ENCODE assay signal across 17 cellular contexts in the genomic region with DNA sequence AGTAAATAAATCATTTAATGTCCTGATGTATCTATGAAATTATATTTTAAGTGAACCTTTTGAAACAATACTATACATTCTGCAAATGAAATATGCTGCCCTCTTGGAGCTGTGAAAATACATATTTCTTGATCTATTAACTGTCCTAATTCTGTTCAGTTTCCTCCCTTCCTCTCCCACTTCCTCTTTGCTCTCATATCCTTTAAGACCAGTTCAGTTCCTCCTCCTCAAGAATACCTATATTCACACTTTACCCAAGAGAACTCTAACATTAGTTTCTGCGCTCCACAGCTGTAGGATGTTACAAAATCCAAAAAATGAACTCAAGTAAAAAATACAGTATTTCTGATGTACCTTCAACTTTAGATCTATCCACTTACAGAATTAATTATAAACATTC. TPM values are rescaled to one million over a fixed set of nuclear protein-coding genes. Genes with fewer than 3 reads are reported as not detected.
DNase-seq lines count a peak whose midpoint lies in the region; ATAC-seq and FAIRE-seq lines count a peak whose summit lies in the region.
"Had no signal": no experiment of that assay in that cellular context is flagged by ENCODE, and none has a peak within 500 bp of the region (broad histone marks: within the 10 kb centered on the region; RNA-seq: fewer than 3 reads in every experiment).

No MANE protein-coding gene starts in this region.

- H3K27ac Mint-ChIP-seq in activated T-helper 17 cell treated with anti-CD3 and anti-CD28 coated beads, Interleukin-2, amount 50 U/mL, for 72 hours, result peak overlapping the region; percentile 46
- H3K27ac Mint-ChIP-seq: WTC11 had no signal

- ATAC-seq in activated T-helper 17 cell treated with anti-CD3 and anti-CD28 coated beads, Interleukin-2, amount 50 U/mL, for 72 hours (replicated peaks), result no peak
- ATAC-seq: gastrocnemius medialis, mucosa of descending colon, WTC11 had no signal

- peaks cover 12% of the 10 kb centered on the region for H3K36me3 Mint-ChIP-seq in activated T-helper 17 cell treated with anti-CD3 and anti-CD28 coated beads, Interleukin-2, amount 50 U/mL, for 72 hours (ENCODE audit: low read depth)

- DNase-seq in AML-193 (lab: John Stamatoyannopoulos, UW) (peak; percentile 59 to 64), GF-D8 (lab: John Stamatoyannopoulos, UW) (peak; percentile 56), MV-4-11 (lab: John Stamatoyannopoulos, UW) (peak; percentile 73), superior temporal gyrus (ENCODE audit: extremely low spot score) (no peak), amniotic stem cell (lab: John Stamatoyannopoulos, UW) (no peak), RCC 7860 (ENCODE audit: low spot score) (no peak)
- no peak for DNase-seq in stimulated activated CD4-positive, alpha-beta T cell treated with anti-CD3 and anti-CD28 coated beads, Interleukin-2, amount 100 ng/mL, for 48 hours
- DNase-seq: effector CD8-positive, alpha-beta T cell; gastrocnemius medialis; islet precursor cell; MG63; mucosa of descending colon; NCI-H226; stimulated activated naive CD4-positive, alpha-beta T cell treated with Interleukin-2 at 50 U/mL for 16 hours had no signal

- H3K9me3 Mint-ChIP-seq in activated T-helper 17 cell treated with anti-CD3 and anti-CD28 coated beads, Interleukin-2, amount 50 U/mL, for 72 hours, result no peaks in the 10 kb centered on the region

- H3K4me1 Mint-ChIP-seq in activated T-helper 17 cell treated with anti-CD3 and anti-CD28 coated beads, Interleukin-2, amount 50 U/mL, for 72 hours, result peaks cover 42% of the 10 kb centered on the region

- no peak for FAIRE-seq in RCC 7860 (lab: Jason Lieb, UNC)
- FAIRE-seq: G401.6 had no signal

- H3K4me3 Mint-ChIP-seq in activated T-helper 17 cell treated with anti-CD3 and anti-CD28 coated beads, Interleukin-2, amount 50 U/mL, for 72 hours, result peak overlapping the region; percentile 24
- H3K4me3 Mint-ChIP-seq: WTC11 had no signal

- no peaks in the 10 kb centered on the region for H3K27me3 Mint-ChIP-seq in activated T-helper 17 cell treated with anti-CD3 and anti-CD28 coated beads, Interleukin-2, amount 50 U/mL, for 72 hours

RNA-seq across cellular contexts. Expression of a gene that starts 5.4 kb away (rescaled TPM):
- 10 to 100 TPM; 45.6 to 64.6 TPM for total RNA-seq in activated T-helper 17 cell treated with anti-CD3 and anti-CD28 coated beads, Interleukin-2, amount 50 U/mL, for 72 hours

Comparison
In these comparisons a context has a peak if more than half of its experiments do, and no peak if none do; other contexts are left out.
1. DNase-seq: peak in AML-193 (2 of 2), GF-D8 (single experiment) and MV-4-11 (single experiment); none in superior temporal gyrus (single experiment), stimulated activated CD4-positive, alpha-beta T cell treated with anti-CD3 and anti-CD28 coated beads, Interleukin-2, amount 100 ng/mL, for 48 hours (0 of 2), amniotic stem cell (single experiment) and RCC 7860 (single experiment).